31 cellular contexts compared by ENCODE assay signal in the genomic region with DNA sequence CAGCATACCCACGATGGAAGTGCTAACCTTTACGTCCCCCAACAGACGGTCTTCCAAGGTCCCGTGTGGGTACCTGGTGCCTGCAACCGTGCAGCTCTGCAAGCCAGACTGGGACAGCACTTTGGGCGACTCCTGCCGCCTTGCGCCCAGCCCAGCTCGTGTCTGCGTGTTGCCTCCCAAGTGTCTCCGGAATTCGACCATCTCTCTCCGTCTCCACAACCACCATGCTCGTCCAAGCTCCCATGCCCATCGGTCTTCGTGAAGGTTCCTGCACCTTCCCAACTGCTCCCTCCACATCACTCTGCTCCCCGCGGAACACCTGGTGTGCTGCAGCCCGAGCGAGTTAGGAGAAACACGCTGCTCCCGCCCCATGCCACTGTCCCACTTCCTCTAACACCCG.
"Had no signal": no experiment of that assay in that cellular context is flagged by ENCODE, and none has a peak within 500 bp of the region (broad histone marks: within the 10 kb centered on the region; RNA-seq: fewer than 3 reads in every experiment).

No MANE protein-coding gene starts in this region.

- H3K4me2 ChIP-seq: SK-N-SH had no signal

- DNase-seq: activated CD4-positive, alpha-beta T cell treated with anti-CD3 and anti-CD28 coated beads, Interleukin-2, amount 10 ng/mL, durations not matched to agents 24 days and 14 days; activated CD4-positive, alpha-beta T cell treated with anti-CD3 and anti-CD28 coated beads, Interleukin-2, amount 50 U/mL, for 4 hours; activated CD8-positive, alpha-beta T cell treated with anti-CD3 and anti-CD28 coated beads for 36 hours; activated gamma-delta T cell; activated naive CD4-positive, alpha-beta T cell treated with Interleukin-2 at 50 U/mL for 16 hours; activated T-cell treated with anti-CD3 and anti-CD28 coated beads, Interleukin-2, amount 50 U/mL, for 1 hour; activated T-cell treated with anti-CD3 and anti-CD28 coated beads, Interleukin-2, amount 50 U/mL, for 72 hours; adrenal gland; body of pancreas; NCI-H1092 treated with DMSO at 0.1 percent for 48 hours; NCI-H1417; NCI-H146; NCI-H187; NCI-H2029 treated with DMSO at 0.1 percent for 48 hours; NCI-H2107; NCI-H2171; NCI-H510A; NCI-H526; NCI-H748 treated with DMSO at 0.1 percent for 48 hours; NK-92 treated with Interleukin-12 subunit alpha and Interleukin-12 subunit beta, amount 100 ng/mL, for 24 hours; PC-3; RPMI8226; SHP77 treated with DMSO at 0.1 percent for 48 hours; SK-N-SH had no signal

- H3K9me3 ChIP-seq: adrenal gland, body of pancreas, Peyer's patch, SK-N-SH had no signal

- H3K27me3 ChIP-seq: adrenal gland, body of pancreas, Peyer's patch, SJSA1 had no signal

- H3K27ac ChIP-seq: adrenal gland, body of pancreas, Peyer's patch, SJSA1 had no signal

- H3K9me3 Mint-ChIP-seq: activated CD4-positive, alpha-beta T cell treated with anti-CD3 and anti-CD28 coated beads, Interleukin-2, amount 10 ng/mL, durations not matched to agents 24 days and 14 days; activated CD8-positive, alpha-beta T cell treated with anti-CD3 and anti-CD28 coated beads for 36 hours; activated naive CD4-positive, alpha-beta T cell treated with anti-CD3 and anti-CD28 coated beads, Interleukin-2, amount 50 U/mL, for 72 hours; activated T-cell treated with anti-CD3 and anti-CD28 coated beads, Interleukin-2, amount 50 U/mL, for 72 hours; activated T-helper 2 cell treated with anti-CD3 and anti-CD28 coated beads, Interferon-gamma antibody, Interleukin-2, Interleukin-4, amounts not matched to agents 10 μg/mL and 5 μg/mL and 100 μg/mL, durations not matched to agents 14 hours and 24 hours and 36 hours; T-helper 1 cell treated with Interleukin-12 subunit alpha and Interleukin-12 subunit beta and Interleukin-4 antibody, amounts not matched to agents 30 μg/mL and 1 μg/mL, for 36 hours; T-helper 2 cell treated with Interferon-gamma antibody and Interleukin-4, amounts not matched to agents 5 μg/mL and 100 μg/mL, for 36 hours had no signal

- ATAC-seq: activated naive CD4-positive, alpha-beta T cell treated with anti-CD3 and anti-CD28 coated beads, Interleukin-2, amount 50 U/mL, for 72 hours; activated T-cell treated with anti-CD3 and anti-CD28 coated beads, Interleukin-2, amount 50 U/mL, for 72 hours; body of pancreas; PC-3 had no signal

- H3K9ac ChIP-seq: SK-N-SH had no signal

- H3K4me1 ChIP-seq: adrenal gland, body of pancreas, Peyer's patch, SJSA1 had no signal

- H3K36me3 ChIP-seq: adrenal gland, Peyer's patch, SJSA1 had no signal

- H3K4me1 Mint-ChIP-seq: activated CD4-positive, alpha-beta T cell treated with anti-CD3 and anti-CD28 coated beads, Interleukin-2, amount 10 ng/mL, durations not matched to agents 24 days and 14 days had no signal

- H3K4me3 ChIP-seq: adrenal gland, body of pancreas, K562, Peyer's patch, SJSA1 had no signal

- H3K27ac Mint-ChIP-seq: activated CD4-positive, alpha-beta T cell treated with anti-CD3 and anti-CD28 coated beads, Interleukin-2, amount 10 ng/mL, durations not matched to agents 24 days and 14 days; activated CD8-positive, alpha-beta T cell treated with anti-CD3 and anti-CD28 coated beads for 36 hours; activated naive CD4-positive, alpha-beta T cell treated with anti-CD3 and anti-CD28 coated beads, Interleukin-2, amount 50 U/mL, for 72 hours; activated T-cell treated with anti-CD3 and anti-CD28 coated beads, Interleukin-2, amount 50 U/mL, for 72 hours; activated T-helper 2 cell treated with anti-CD3 and anti-CD28 coated beads, Interferon-gamma antibody, Interleukin-2, Interleukin-4, amounts not matched to agents 10 μg/mL and 5 μg/mL and 100 μg/mL, durations not matched to agents 14 hours and 24 hours and 36 hours; T-helper 1 cell treated with Interleukin-12 subunit alpha and Interleukin-12 subunit beta and Interleukin-4 antibody, amounts not matched to agents 30 μg/mL and 1 μg/mL, for 36 hours; T-helper 2 cell treated with Interferon-gamma antibody and Interleukin-4, amounts not matched to agents 5 μg/mL and 100 μg/mL, for 36 hours had no signal

- H3K36me3 Mint-ChIP-seq: activated naive CD4-positive, alpha-beta T cell treated with anti-CD3 and anti-CD28 coated beads, Interleukin-2, amount 50 U/mL, for 72 hours had no signal

- H3K4me3 Mint-ChIP-seq: activated CD4-positive, alpha-beta T cell treated with anti-CD3 and anti-CD28 coated beads, Interleukin-2, amount 10 ng/mL, durations not matched to agents 24 days and 14 days; activated CD8-positive, alpha-beta T cell treated with anti-CD3 and anti-CD28 coated beads for 36 hours; activated T-cell treated with anti-CD3 and anti-CD28 coated beads, Interleukin-2, amount 50 U/mL, for 72 hours; T-helper 1 cell treated with Interleukin-12 subunit alpha and Interleukin-12 subunit beta and Interleukin-4 antibody, amounts not matched to agents 30 μg/mL and 1 μg/mL, for 36 hours; T-helper 2 cell treated with Interferon-gamma antibody and Interleukin-4, amounts not matched to agents 5 μg/mL and 100 μg/mL, for 36 hours had no signal
